In the genomic region with DNA sequence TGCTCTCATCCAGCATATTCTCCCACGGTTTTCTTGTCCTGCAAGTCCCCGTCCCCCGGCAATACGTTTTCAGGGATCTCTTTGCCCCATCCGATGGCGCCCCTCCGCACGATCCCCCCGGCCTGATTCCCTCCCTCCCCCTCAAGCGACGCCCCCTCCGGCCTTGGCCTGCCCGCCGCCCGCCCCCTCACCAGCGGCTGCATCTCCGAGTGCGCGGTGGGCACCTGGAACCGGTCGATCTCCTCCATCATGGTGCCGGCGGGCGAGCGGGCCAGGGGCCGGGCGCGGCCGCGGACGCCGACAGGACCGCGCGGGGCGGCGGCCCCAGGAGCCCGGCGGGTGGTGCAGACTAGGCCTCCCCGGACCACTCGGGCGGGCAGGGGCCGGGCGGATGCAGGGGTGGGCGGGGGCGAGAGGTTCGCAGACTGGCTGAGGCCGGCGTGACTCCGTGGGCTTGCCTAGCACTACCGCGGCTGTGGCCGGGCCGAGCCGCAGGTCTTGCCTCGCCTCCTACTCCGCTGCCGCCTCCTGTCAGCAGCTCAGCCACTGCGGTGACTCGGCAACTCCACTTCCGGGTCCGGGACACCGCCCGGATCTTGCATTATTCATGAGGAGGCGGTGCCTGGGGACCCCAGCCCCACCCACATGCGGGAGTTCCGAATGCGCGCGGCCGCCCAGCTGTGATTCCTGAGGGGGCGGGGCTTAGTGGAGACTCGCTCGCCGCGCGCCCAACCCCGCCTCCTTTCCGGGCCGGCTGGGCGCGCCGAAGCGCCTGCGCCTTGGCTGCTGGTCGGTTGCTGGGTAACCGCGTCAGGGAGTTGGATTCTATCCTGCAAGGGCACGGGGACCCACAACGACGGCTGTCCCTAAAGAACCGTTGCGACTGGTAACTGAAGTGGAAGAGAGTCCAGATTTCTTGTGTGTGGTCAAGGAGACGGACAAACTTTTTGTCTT, we compare ENCODE assay signal across 8 cellular contexts. TPM values are rescaled to one million over a fixed set of nuclear protein-coding genes. Genes with fewer than 3 reads are reported as not detected.
A peak's percentile ranks its signal among the peaks of the same experiment; 100 is the strongest.
DNase-seq lines count a peak whose midpoint lies in the region; ATAC-seq and TF ChIP-seq lines count a peak whose summit lies in the region.

A gene (plus strand): TSS at position 793 of the 954 bp plus-strand sequence. CDS start 201 bp downstream, outside the sequence.
A gene with protein sequence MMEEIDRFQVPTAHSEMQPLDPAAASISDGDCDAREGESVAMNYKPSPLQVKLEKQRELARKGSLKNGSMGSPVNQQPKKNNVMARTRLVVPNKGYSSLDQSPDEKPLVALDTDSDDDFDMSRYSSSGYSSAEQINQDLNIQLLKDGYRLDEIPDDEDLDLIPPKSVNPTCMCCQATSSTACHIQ (minus strand): TSS at position 558 of the 954 bp plus-strand sequence. CDS start 307 bp downstream, at position 251.

- H2AFZ ChIP-seq in mammary epithelial cell (ENCODE audit: low read depth, low read length), result peak within 1 kb of the TSS; percentile 91

- H3K27me3 ChIP-seq in AG04450 (ENCODE audit: control insufficient read depth, insufficient read depth, low read length) (peaks cover 9% of the 10 kb centered on the region), WERI-Rb-1 (ENCODE audit: insufficient read depth, low read depth, severe bottlenecking) (no peaks in the 10 kb centered on the region), mammary epithelial cell (ENCODE audit: insufficient read depth, low read length) (no peaks in the 10 kb centered on the region), skeletal muscle tissue (ENCODE audit: control insufficient read depth in 3 of 3, insufficient read depth in 3 of 3, low read length in 3 of 3) (no peaks in the 10 kb centered on the region)

- POLR2A ChIA-PET in AG04450 (lab: Yijun Ruan, JAX), result interaction anchor here (0.5 to 0.6 kb wide), 2 partner anchors 12 to 13 kb away, joined by 3 to 5 read pairs; no protein-coding TSS in a partner anchor

- in situ Hi-C loops in mammary epithelial cell (cut with MboI; ENCODE audit: low sequenced_read_pairs in 2 of 2), result no loop called here

- H3K4me1 ChIP-seq in mammary epithelial cell (ENCODE audit: insufficient read depth, low read length) (peaks cover 36% of the 10 kb centered on the region), skeletal muscle tissue (ENCODE audit: control insufficient read depth in 3 of 3, insufficient read depth in 3 of 3, low read length in 3 of 3) (peaks cover 28 to 46% (median 35%) of the 10 kb centered on the region in 3 donors)

- H3K9ac ChIP-seq in mammary epithelial cell (ENCODE audit: insufficient read depth, low read length) (peak within 1 kb of the TSS; percentile 78), skeletal muscle tissue (ENCODE audit: low read depth in 1 of 3, low read length in 3 of 3) (peak within 1 kb of the TSS; percentile 84 to 95 (median 88))

- DNase-seq in AG04450 (ENCODE audit: low read depth, low spot score), result peak; percentile 95
- DNase-seq in NCI-H2196 treated with DMSO at 0.1 percent for 48 hours (lab: John Stamatoyannopoulos, UW; ENCODE audit: unreplicated experiment), result peak; percentile 95
- DNase-seq in WERI-Rb-1, result peak; percentile 98
- peak; percentile 98 for DNase-seq in mammary epithelial cell

- ATAC-seq in GM18907 (IDR thresholded peaks at IDR 0.05; ENCODE audit: unreplicated experiment) (peak; percentile 97), HG03139 (IDR thresholded peaks at IDR 0.05; ENCODE audit: unreplicated experiment) (peak; percentile 95)

- H3K9me3 ChIP-seq in AG04450 (ENCODE audit: control insufficient read depth, insufficient read depth, low read length) (no peaks in the 10 kb centered on the region; the same call in 1 of the 2 replicates), WERI-Rb-1 (ENCODE audit: severe bottlenecking) (no peaks in the 10 kb centered on the region), mammary epithelial cell (replicated peaks; ENCODE audit: insufficient read depth, low read length) (no peaks in the 10 kb centered on the region), iPS-18c (ENCODE audit: control insufficient read depth, insufficient read depth, low read length) (no peaks in the 10 kb centered on the region), skeletal muscle tissue (ENCODE audit: control insufficient read depth in 3 of 3, low read length in 3 of 3) (no peaks in the 10 kb centered on the region)

- peaks cover 41% of the 10 kb centered on the region for H3K79me2 ChIP-seq in mammary epithelial cell (ENCODE audit: insufficient read depth, low read length)

- dilution Hi-C loops in mammary epithelial cell (cut with HindIII; ENCODE audit: low sequenced_read_pairs), result no loop called here

- no peaks in the 10 kb centered on the region for H4K20me1 ChIP-seq in mammary epithelial cell (ENCODE audit: insufficient read depth, low read length)

- H3K27ac ChIP-seq in AG04450 (ENCODE audit: low read depth, low read length) (peak within 1 kb of the TSS; percentile 68), WERI-Rb-1 (peak within 1 kb of the TSS; percentile 45), mammary epithelial cell (ENCODE audit: insufficient read depth, low read depth, low read length) (peak within 1 kb of the TSS; percentile 73), skeletal muscle tissue (ENCODE audit: low read depth, low read length) (peak within 1 kb of the TSS; percentile 83)

- H3K4me2 ChIP-seq in mammary epithelial cell (ENCODE audit: insufficient read depth, low read depth, low read length), result peak within 1 kb of the TSS; percentile 95

- WGBS in mammary epithelial cell (ENCODE audit: low coverage, missing lambda C conversion rate), result 1% methylated on average over 33 of the region's 94 CpGs

- H3K36me3 ChIP-seq in WERI-Rb-1 (no peaks in the 10 kb centered on the region), mammary epithelial cell (ENCODE audit: insufficient read depth, low read length) (no peaks in the 10 kb centered on the region), skeletal muscle tissue (ENCODE audit: control insufficient read depth in 3 of 3, insufficient read depth in 3 of 3, low read length in 3 of 3) (no peaks in the 10 kb centered on the region)

- TF ChIP-seq CTCF in AG04450 (IDR thresholded peaks at IDR 0.05; ENCODE audit: low read depth, low read length) (no peak), WERI-Rb-1 (IDR thresholded peaks at IDR 0.05; ENCODE audit: low read depth, low read length) (no peak), mammary epithelial cell (conservative IDR thresholded peaks at IDR 0.05 in 1 of 2, IDR thresholded peaks at IDR 0.05 in 1 of 2; ENCODE audit: extremely low read depth in 1 of 2, insufficient read depth in 1 of 2, low read depth in 1 of 2, low read length in 2 of 2) (no peak)

- no TSS peak for BruUV-seq in mammary epithelial cell (replicated peaks; lab: Mats Ljungman, UMichigan)

- intact Hi-C loops in mammary epithelial cell (cut with micrococcal nuclease), result loop anchor here (1.0 to 2.0 kb wide), 2 partner anchors 21 to 42 kb away; no protein-coding TSS in a partner anchor

- peak within 1 kb of the TSS; percentile 85 for H3K4me3 ChIP-seq in AG04450 (ENCODE audit: low read depth, low read length)
- peak within 1 kb of the TSS; percentile 78 for H3K4me3 ChIP-seq in WERI-Rb-1 (ENCODE audit: low read depth, low read length)
- H3K4me3 ChIP-seq in mammary epithelial cell (replicated peaks in 1 of 3; ENCODE audit: insufficient read depth in 1 of 3, low read depth in 2 of 3, low read length in 3 of 3), result peak within 1 kb of the TSS; percentile 64 to 86 (median 77)
- peak within 1 kb of the TSS; percentile 74 for H3K4me3 ChIP-seq in iPS-18c (ENCODE audit: insufficient read depth, low read depth, low read length)
- peak within 1 kb of the TSS; percentile 91 to 99 (median 94) for H3K4me3 ChIP-seq in skeletal muscle tissue (ENCODE audit: low read length in 3 of 3)

- CTCF ChIA-PET in AG04450 (lab: Charles Lee) (interaction anchor here (1.2 to 2.1 kb wide), 2 partner anchors 11 to 55 kb away, joined by 4 to 7 read pairs; no protein-coding TSS in a partner anchor), mammary epithelial cell (lab: Charles Lee; ENCODE audit: low non-redundant PET) (interaction anchor here (0.5 to 0.6 kb wide), 2 partner anchors 28 to 1145 kb away, joined by 3 to 4 read pairs; no protein-coding TSS in a partner anchor)

RNA-seq across cellular contexts. Expression of the first gene that starts in this region (rescaled TPM):
- polyA plus RNA-seq in AG04450 (2011; rRNA removed) (not detected in 2 replicates), mammary epithelial cell (0.03 TPM)
- polyA minus RNA-seq in AG04450 (2011; rRNA and poly(A)+ RNA removed), result 0.22 TPM in 1 of 2 replicates, not detected in the other
- total RNA-seq in mammary epithelial cell (not detected), skeletal muscle tissue (not detected)
- polyA minus RNA-seq in mammary epithelial cell, result not detected

RNA-seq across cellular contexts. Expression of the second gene that starts in this region (rescaled TPM):
- 8.0 and 9.8 TPM in 2 replicates for polyA plus RNA-seq in AG04450 (2011; rRNA removed)
- 9.6 and 10.6 TPM in 2 replicates for polyA minus RNA-seq in AG04450 (2011; rRNA and poly(A)+ RNA removed)
- total RNA-seq in mammary epithelial cell, result 10 to 100 TPM; 12.3 to 27.4 TPM
- polyA plus RNA-seq in mammary epithelial cell, result 9.2 TPM
- polyA minus RNA-seq in mammary epithelial cell, result 15.9 TPM
- 2.6 TPM for total RNA-seq in skeletal muscle tissue

Comparison
In these comparisons a context has a peak if more than half of its experiments do, and no peak if none do; other contexts are left out.
1. Peak in every context shown above with its lines: DNase-seq, ATAC-seq, H3K4me3 ChIP-seq and H3K27ac ChIP-seq.